1 cellular context compared by ENCODE assay signal in genomic region chr2:109176928-109177327, GRCh38.
TF ChIP-seq lines count a peak whose summit lies in the region.

No MANE protein-coding gene starts in this region.

TF ChIP-seq in WTC11, 78 proteins besides CTCF, POLR2A, EP300 and RAD21 (continued from another document):
- TF ChIP-seq, protein P1, sequence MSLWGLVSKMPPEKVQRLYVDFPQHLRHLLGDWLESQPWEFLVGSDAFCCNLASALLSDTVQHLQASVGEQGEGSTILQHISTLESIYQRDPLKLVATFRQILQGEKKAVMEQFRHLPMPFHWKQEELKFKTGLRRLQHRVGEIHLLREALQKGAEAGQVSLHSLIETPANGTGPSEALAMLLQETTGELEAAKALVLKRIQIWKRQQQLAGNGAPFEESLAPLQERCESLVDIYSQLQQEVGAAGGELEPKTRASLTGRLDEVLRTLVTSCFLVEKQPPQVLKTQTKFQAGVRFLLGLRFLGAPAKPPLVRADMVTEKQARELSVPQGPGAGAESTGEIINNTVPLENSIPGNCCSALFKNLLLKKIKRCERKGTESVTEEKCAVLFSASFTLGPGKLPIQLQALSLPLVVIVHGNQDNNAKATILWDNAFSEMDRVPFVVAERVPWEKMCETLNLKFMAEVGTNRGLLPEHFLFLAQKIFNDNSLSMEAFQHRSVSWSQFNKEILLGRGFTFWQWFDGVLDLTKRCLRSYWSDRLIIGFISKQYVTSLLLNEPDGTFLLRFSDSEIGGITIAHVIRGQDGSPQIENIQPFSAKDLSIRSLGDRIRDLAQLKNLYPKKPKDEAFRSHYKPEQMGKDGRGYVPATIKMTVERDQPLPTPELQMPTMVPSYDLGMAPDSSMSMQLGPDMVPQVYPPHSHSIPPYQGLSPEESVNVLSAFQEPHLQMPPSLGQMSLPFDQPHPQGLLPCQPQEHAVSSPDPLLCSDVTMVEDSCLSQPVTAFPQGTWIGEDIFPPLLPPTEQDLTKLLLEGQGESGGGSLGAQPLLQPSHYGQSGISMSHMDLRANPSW (CRISPR knock-in tag; conservative IDR thresholded peaks at IDR 0.05; ENCODE audit: low read depth), result no peak
